Comparison of ENCODE assay signal across 1 cellular context in the genomic region with DNA sequence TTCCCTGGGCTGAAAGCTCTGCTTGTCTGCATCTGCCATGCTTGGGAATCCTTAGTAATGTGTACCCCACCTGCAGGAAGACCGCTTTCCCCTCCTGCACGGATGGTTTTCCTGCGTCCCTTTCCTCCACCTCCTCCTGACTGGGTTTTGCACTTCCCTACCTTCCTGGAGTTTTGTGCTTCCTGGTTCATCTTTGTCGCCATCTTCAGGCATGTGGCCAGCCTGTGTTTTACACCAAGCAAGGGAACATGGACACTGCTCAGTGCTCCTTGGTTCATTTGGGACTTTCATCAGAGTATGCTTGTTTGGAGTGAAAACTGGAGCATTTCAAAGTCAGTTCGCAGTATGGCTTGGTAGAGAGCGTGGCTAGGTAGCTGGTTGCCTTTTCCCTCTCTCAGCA.
TF ChIP-seq lines count a peak whose summit lies in the region.

No MANE protein-coding gene starts in this region.

TF ChIP-seq in WTC11, 78 proteins besides CTCF, POLR2A, EP300 and RAD21 (continued from another document):
- TF ChIP-seq ESRRA (CRISPR knock-in tag; IDR thresholded peaks at IDR 0.05; ENCODE audit: borderline replicate concordance), result no peak
